Comparison of ENCODE assay signal across 8 cellular contexts in genomic region chr18:76451475-76452331, GRCh38. TPM values are rescaled to one million over a fixed set of nuclear protein-coding genes. Genes with fewer than 3 reads are reported as not detected.
DNase-seq lines count a peak whose midpoint lies in the region; ATAC-seq and TF ChIP-seq lines count a peak whose summit lies in the region.

No MANE protein-coding gene starts in this region.

- peak; percentile 46 for ATAC-seq in GM18502 (IDR thresholded peaks at IDR 0.05; ENCODE audit: poor library complexity, unreplicated experiment)
- ATAC-seq in HG02678 (IDR thresholded peaks at IDR 0.05; ENCODE audit: unreplicated experiment), result no peak

- in situ Hi-C loops in GM13976 (cut with MboI; ENCODE audit: low sequenced_read_pairs, unreplicated experiment), result no loop called here

- no peak for TF ChIP-seq POLR2A in lower leg skin (IDR thresholded peaks at IDR 0.05)

- WGBS in lower leg skin, 2 donors, result 43 to 47% methylated on average over 26 of the region's 26 CpGs

- intact Hi-C loops in lower leg skin (cut with DNase I; ENCODE audit: low total_unique reads), result no loop called here

- peak overlapping the region; percentile 68 for H3K27ac ChIP-seq in caudate nucleus (ENCODE audit: low read depth, low read length)

- TF ChIP-seq CTCF in lower leg skin (IDR thresholded peaks at IDR 0.05) (no peak), GM13976 (IDR thresholded peaks at IDR 0.05; ENCODE audit: borderline replicate concordance, control extremely low read depth, extremely low read depth, insufficient read depth, missing control alignments) (no peak)

- H3K4me3 ChIP-seq in lower leg skin (ENCODE audit: low read depth, poor library complexity, severe bottlenecking), result peak overlapping the region; percentile 44

- DNase-seq in NCI-H1048 (lab: John Stamatoyannopoulos, UW) (peak; percentile 25), caudate nucleus (lab: John Stamatoyannopoulos, UW) (peak in 4 of 61 donors; percentile 21 to 61 (median 36)), lower leg skin (ENCODE audit: low spot score in 2 of 2) (peak in 1 of 2 donors; percentile 76), superior temporal gyrus (ENCODE audit: extremely low spot score) (peak; percentile 54), NCI-H2171 (lab: John Stamatoyannopoulos, UW) (no peak), GM13976 (ENCODE audit: low spot score) (no peak)

RNA-seq across cellular contexts. Expression of gene ZNF516, which starts 43.3 kb away (rescaled TPM):
- total RNA-seq in lower leg skin, result 10 to 100 TPM; 34.4 to 57.3 (median 39.5) TPM

Comparison
In these comparisons a context has a peak if more than half of its experiments do, and no peak if none do; other contexts are left out.
1. DNase-seq: peak in NCI-H1048 (single experiment) and superior temporal gyrus (single experiment); none in NCI-H2171 (single experiment) and GM13976 (single experiment).